ENCODE assay signal across 13 cellular contexts in genomic region chr6:36580184-36580526, GRCh38. TPM values are rescaled to one million over a fixed set of nuclear protein-coding genes. Genes with fewer than 3 reads are reported as not detected.
DNase-seq lines count a peak whose midpoint lies in the region; ATAC-seq and TF ChIP-seq lines count a peak whose summit lies in the region.
"Had no signal": no experiment of that assay in that cellular context is flagged by ENCODE, and none has a peak within 500 bp of the region (broad histone marks: within the 10 kb centered on the region; RNA-seq: fewer than 3 reads in every experiment).

No MANE protein-coding gene starts in this region.

- no peak overlapping the region for H4K8ac ChIP-seq in mesendoderm (ENCODE audit: low read depth, low read length)

- peak overlapping the region; percentile 67 for H3K27ac Mint-ChIP-seq in HFFc6
- H3K27ac Mint-ChIP-seq: activated naive CD8-positive, alpha-beta T cell; dendritic cell treated with granulocyte-macrophage colony-stimulating factor and Interleukin-4, amounts not matched to agents 40 ng/mL and 50 ng/mL, for 4 days had no signal

- no peaks in the 10 kb centered on the region for H3K79me2 ChIP-seq in mesendoderm (ENCODE audit: control insufficient read depth, insufficient read depth, low read length)

- H3K4me1 Mint-ChIP-seq in HFFc6 (ENCODE audit: low read depth): peaks cover 47% of the 10 kb centered on the region

- no peak overlapping the region for H2BK5ac ChIP-seq in mesendoderm (ENCODE audit: low read length)

- H3K4me3 ChIP-seq in adipocyte (ENCODE audit: low read length) (no peak overlapping the region), mesendoderm (ENCODE audit: low read length) (no peak overlapping the region), spleen (no peak overlapping the region)

- H2AK5ac ChIP-seq in mesendoderm (ENCODE audit: low read length): no peak overlapping the region

- peak overlapping the region; percentile 40 for H3K56ac ChIP-seq in mesendoderm (ENCODE audit: low read length)

- no peaks in the 10 kb centered on the region for H3K79me1 ChIP-seq in mesendoderm (ENCODE audit: low read length)

- H3K27ac ChIP-seq in mesendoderm (ENCODE audit: low read depth, low read length) (no peak overlapping the region), spleen (peak overlapping the region in 6 of 8 donors; percentile 25 to 78 (median 52))

- intact Hi-C loops in spleen (cut with DNase I; ENCODE audit: low total_unique reads): no loop called here

- no peak overlapping the region for H3K4me2 ChIP-seq in mesendoderm (ENCODE audit: low read length)

- TF ChIP-seq CTCF in HFFc6 (IDR thresholded peaks at IDR 0.05) (no peak), spleen (IDR thresholded peaks at IDR 0.05 in 8 of 11, conservative IDR thresholded peaks at IDR 0.05 in 3 of 11) (no peak)

- no peaks in the 10 kb centered on the region for H3K36me3 Mint-ChIP-seq in HFFc6 (ENCODE audit: low read depth)
- H3K36me3 Mint-ChIP-seq: activated naive CD8-positive, alpha-beta T cell had no signal

- H2BK15ac ChIP-seq in mesendoderm (replicated peaks; ENCODE audit: low read depth): no peak overlapping the region

- no CpG with 5 or more reads among the region's 8 CpGs for WGBS in mesendoderm (ENCODE audit: extremely low coverage, insufficient coverage, low lambda C conversion rate)
- WGBS in spleen, 5 donors: 88 to 97% (median 90%) methylated on average over 8 of the region's 8 CpGs

- no peak overlapping the region for H3K4ac ChIP-seq in mesendoderm (ENCODE audit: low read depth, low read length)

- no peaks in the 10 kb centered on the region for H3K9me3 Mint-ChIP-seq in HFFc6
- H3K9me3 Mint-ChIP-seq: dendritic cell treated with granulocyte-macrophage colony-stimulating factor and Interleukin-4, amounts not matched to agents 40 ng/mL and 50 ng/mL, for 4 days had no signal

- peak overlapping the region; percentile 68 for H3K9ac ChIP-seq in adipocyte (ENCODE audit: low read length)
- H3K9ac ChIP-seq in mesendoderm (ENCODE audit: low read length): no peak overlapping the region

- no peak overlapping the region for H3K23ac ChIP-seq in mesendoderm (ENCODE audit: low read length)

- DNase-seq in HFFc6 (no peak), adipocyte (ENCODE audit: low read depth) (no peak), mesendoderm (no peak), spleen (no peak), erythroblast (lab: John Stamatoyannopoulos, UW) (no peak)
- no peak for DNase-seq in stimulated activated naive CD4-positive, alpha-beta T cell (lab: John Stamatoyannopoulos, UW)
- no peak for DNase-seq in activated CD4-positive, alpha-beta T cell treated with anti-CD3 and anti-CD28 coated beads, Interleukin-2, amount 50 U/mL, for 48 hours
- DNase-seq: GOT3, midbrain, NCI-H187 treated with DMSO at 0.1 percent for 48 hours had no signal

- ATAC-seq in HG02588 (IDR thresholded peaks at IDR 0.05; ENCODE audit: unreplicated experiment): no peak

- TF ChIP-seq POLR2A in spleen (IDR thresholded peaks at IDR 0.05): no peak
- TF ChIP-seq POLR2A in erythroblast (IDR thresholded peaks at IDR 0.05; ENCODE audit: low read length): no peak

- H3K4me1 ChIP-seq in adipocyte (ENCODE audit: control insufficient read depth, insufficient read depth, low read length): peaks cover 46% of the 10 kb centered on the region
- no peaks in the 10 kb centered on the region for H3K4me1 ChIP-seq in mesendoderm (ENCODE audit: control insufficient read depth, low read depth, low read length)
- peaks cover 0 to 19% (median 5%) of the 10 kb centered on the region in 6 donors for H3K4me1 ChIP-seq in spleen

- H3K27me3 ChIP-seq in adipocyte (replicated peaks; ENCODE audit: control insufficient read depth, insufficient read depth, low read length) (no peaks in the 10 kb centered on the region), mesendoderm (ENCODE audit: insufficient read depth, low read length, poor library complexity) (no peaks in the 10 kb centered on the region), spleen (replicated peaks in 1 of 7) (no peaks in the 10 kb centered on the region)

- peak overlapping the region; percentile 40; the same call in 1 of the 2 replicates for H3K4me3 Mint-ChIP-seq in HFFc6
- H3K4me3 Mint-ChIP-seq: activated naive CD8-positive, alpha-beta T cell; dendritic cell treated with granulocyte-macrophage colony-stimulating factor and Interleukin-4, amounts not matched to agents 40 ng/mL and 50 ng/mL, for 4 days had no signal

- no peak overlapping the region for H2BK120ac ChIP-seq in mesendoderm (ENCODE audit: low read depth, low read length)

- no peak overlapping the region for H4K5ac ChIP-seq in mesendoderm (ENCODE audit: low read length)

- H3K18ac ChIP-seq in mesendoderm (ENCODE audit: low read length): peak overlapping the region; percentile 60

- H3K27me3 Mint-ChIP-seq in HFFc6 (ENCODE audit: insufficient read depth): no peaks in the 10 kb centered on the region; the same call in 1 of the 2 replicates
- H3K27me3 Mint-ChIP-seq: activated naive CD8-positive, alpha-beta T cell; dendritic cell treated with granulocyte-macrophage colony-stimulating factor and Interleukin-4, amounts not matched to agents 40 ng/mL and 50 ng/mL, for 4 days had no signal

- H3K9me3 ChIP-seq in adipocyte (ENCODE audit: control insufficient read depth, low read length) (no peaks in the 10 kb centered on the region), spleen (no peaks in the 10 kb centered on the region)

- no peaks in the 10 kb centered on the region for H3K36me3 ChIP-seq in adipocyte (ENCODE audit: control insufficient read depth, insufficient read depth, low read length, severe bottlenecking)
- H3K36me3 ChIP-seq in mesendoderm (ENCODE audit: control insufficient read depth, insufficient read depth, low read length): no peaks in the 10 kb centered on the region
- H3K36me3 ChIP-seq in spleen: no peaks in the 10 kb centered on the region

RNA-seq across cellular contexts. Expression of gene SRSF3, which starts 14.0 kb away (rescaled TPM):
- total RNA-seq in HFFc6 (2021; fragmentation: NEBNext Ultra II Directional; extraction: Animal tissue kit (Norgen Biotek cat#: 25700)): 100 to 1,000 TPM; 257 to 368 (median 330) TPM
- polyA plus RNA-seq in mesendoderm (2013, experiment 1 of 2): 366 TPM
- 368 TPM for polyA plus RNA-seq in mesendoderm (2013, experiment 2 of 2)
- total RNA-seq in spleen: 100 to 1,000 TPM in 6 of 7 donors, 10 to 100 TPM in 1; 93.8 to 271 (median 215) TPM
- polyA plus RNA-seq in spleen: 100 to 1,000 TPM; 121 to 224 (median 173) TPM

RNA-seq across cellular contexts. Expression of gene STK38, which starts 32.9 kb away (rescaled TPM):
- total RNA-seq in HFFc6 (2021; fragmentation: NEBNext Ultra II Directional; extraction: Animal tissue kit (Norgen Biotek cat#: 25700)): 10 to 100 TPM; 37.4 to 44.9 (median 41.9) TPM
- 12.1 TPM for polyA plus RNA-seq in mesendoderm (2013, experiment 1 of 2)
- polyA plus RNA-seq in mesendoderm (2013, experiment 2 of 2): 12.0 TPM
- 10 to 100 TPM; 30.5 to 51.8 (median 38.7) TPM for total RNA-seq in spleen
- 10 to 100 TPM; 16.4 to 26.6 (median 19.6) TPM for polyA plus RNA-seq in spleen
